In genomic region chr3:45105855-45106655, GRCh38 we compare ENCODE assay signal across 9 cellular contexts. TPM values are rescaled to one million over a fixed set of nuclear protein-coding genes. Genes with fewer than 3 reads are reported as not detected.
DNase-seq lines count a peak whose midpoint lies in the region; ATAC-seq and TF ChIP-seq lines count a peak whose summit lies in the region.
"Had no signal": no experiment of that assay in that cellular context is flagged by ENCODE, and none has a peak within 500 bp of the region (broad histone marks: within the 10 kb centered on the region; RNA-seq: fewer than 3 reads in every experiment).

No MANE protein-coding gene starts in this region.

- no peaks in the 10 kb centered on the region for H4K20me1 ChIP-seq in neural progenitor cell (ENCODE audit: low read depth)
- H4K20me1 ChIP-seq in H9 (ENCODE audit: control insufficient read depth, insufficient read depth, insufficient read length) = no peaks in the 10 kb centered on the region

- H2BK20ac ChIP-seq in H9 (ENCODE audit: low read depth, low read length, poor library complexity, severe bottlenecking) = no peak overlapping the region

- H3K79me2 ChIP-seq in neural progenitor cell (ENCODE audit: low read depth) (no peaks in the 10 kb centered on the region), H9 (ENCODE audit: insufficient read depth, low read length) (no peaks in the 10 kb centered on the region)

- TF ChIP-seq CTCF in CD14-positive monocyte (IDR thresholded peaks at IDR 0.05) (no peak), RWPE2 (IDR thresholded peaks at IDR 0.05; ENCODE audit: poor library complexity, severe bottlenecking) (no peak), neural progenitor cell (IDR thresholded peaks at IDR 0.05) (no peak), H9 (conservative IDR thresholded peaks at IDR 0.05) (no peak)

- no peak overlapping the region for H3K18ac ChIP-seq in H9 (ENCODE audit: insufficient read length, low read depth, low read length)

- peaks cover 8% of the 10 kb centered on the region for H3K4me1 ChIP-seq in RWPE2 (ENCODE audit: insufficient read depth, poor library complexity, severe bottlenecking)
- H3K4me1 ChIP-seq in neural progenitor cell = no peaks in the 10 kb centered on the region
- no peaks in the 10 kb centered on the region for H3K4me1 ChIP-seq in H9 (ENCODE audit: insufficient read depth, low read length)
- H3K4me1 ChIP-seq: suprapubic skin had no signal

- H3F3A ChIP-seq in neural progenitor cell (ENCODE audit: low read depth) = no peaks in the 10 kb centered on the region

- no peak overlapping the region for H3K4ac ChIP-seq in H9 (ENCODE audit: low read depth, low read length)

- no CpG with 5 or more reads among the region's 5 CpGs for WGBS in H9 (ENCODE audit: extremely low coverage, insufficient read length, low lambda C conversion rate)

- H2AFZ ChIP-seq in neural progenitor cell (replicated peaks) = no peak overlapping the region
- no peak overlapping the region for H2AFZ ChIP-seq in H9 (ENCODE audit: low read length)

- intact Hi-C loops in CD14-positive monocyte (cut with micrococcal nuclease) = no loop called here
- intact Hi-C loops in cardiac septum (cut with DNase I) = no loop called here

- H3K4me3 ChIP-seq in RWPE2 (ENCODE audit: severe bottlenecking) (no peak overlapping the region), neural progenitor cell (no peak overlapping the region)
- H3K4me3 ChIP-seq: suprapubic skin had no signal

- H2BK15ac ChIP-seq in H9 (ENCODE audit: low read depth, low read length) = no peak overlapping the region

- H3K27me3 Mint-ChIP-seq in CD14-positive monocyte (ENCODE audit: low read depth in 3 of 3) = peaks cover 0 to 2% (median 2%) of the 10 kb centered on the region in 3 donors
- H3K27me3 Mint-ChIP-seq in neural progenitor cell (ENCODE audit: insufficient read depth, low read depth) = peaks cover 5% of the 10 kb centered on the region
- H3K27me3 Mint-ChIP-seq in H9 (ENCODE audit: low read depth) = no peaks in the 10 kb centered on the region

- no peak overlapping the region for H4K5ac ChIP-seq in H9 (ENCODE audit: insufficient read length, low read depth, low read length)

- H2AK5ac ChIP-seq in H9 (ENCODE audit: insufficient read length, low read length) = no peak overlapping the region

- H3K9me3 ChIP-seq in RWPE2 (ENCODE audit: severe bottlenecking) = no peaks in the 10 kb centered on the region
- H3K9me3 ChIP-seq in neural progenitor cell (ENCODE audit: low read depth) = no peaks in the 10 kb centered on the region
- H3K9me3 ChIP-seq in H9 (ENCODE audit: control insufficient read depth, low read depth, low read length) = no peaks in the 10 kb centered on the region
- H3K9me3 ChIP-seq: suprapubic skin had no signal

- H3K27ac Mint-ChIP-seq in CD14-positive monocyte (peak overlapping the region in 5 of 7 donors; percentile 1 to 74 (median 41)), neural progenitor cell (peak overlapping the region; percentile 82), H9 (peak overlapping the region in 1 of 3 experiments; percentile 1; a peak in 2 of 7 replicates)

- peak; percentile 83 for ATAC-seq in RWPE2 (ENCODE audit: low read depth)

- no peak overlapping the region for H4K8ac ChIP-seq in H9 (replicated peaks; ENCODE audit: insufficient read length, low read depth, low read length)

- H2BK5ac ChIP-seq in H9 (ENCODE audit: insufficient read length, low read length) = no peak overlapping the region

- no peak for DNase-seq in CD14-positive monocyte (ENCODE audit: low spot score)
- DNase-seq in RWPE2 (ENCODE audit: low spot score) = no peak
- DNase-seq in activated gamma-delta T cell treated with anti-CD3 and anti-CD28 coated beads, Interleukin-2, amount 50 U/mL, for 16 hours (ENCODE audit: low read depth) = peak; percentile 41
- no peak for DNase-seq in neural progenitor cell (ENCODE audit: low spot score)
- DNase-seq in NCI-H1092 (lab: John Stamatoyannopoulos, UW) = no peak
- no peak for DNase-seq in H9
- no peak for DNase-seq in cardiac septum (ENCODE audit: low spot score)
- no peak for DNase-seq in NCI-H526 treated with DMSO at 0.1 percent for 48 hours (lab: John Stamatoyannopoulos, UW)

- H3K9ac ChIP-seq in neural progenitor cell (no peak overlapping the region), H9 (ENCODE audit: extremely low read depth, insufficient read length, low read length) (no peak overlapping the region)

- H3K36me3 ChIP-seq in RWPE2 (ENCODE audit: low read depth) = peaks cover 95% of the 10 kb centered on the region
- no peaks in the 10 kb centered on the region for H3K36me3 ChIP-seq in neural progenitor cell

- H3K27me3 ChIP-seq in RWPE2 (ENCODE audit: insufficient read depth, poor library complexity, severe bottlenecking) = no peaks in the 10 kb centered on the region
- H3K27me3 ChIP-seq in neural progenitor cell = no peaks in the 10 kb centered on the region
- H3K27me3 ChIP-seq in H9 (ENCODE audit: insufficient read depth, low read length) = no peaks in the 10 kb centered on the region
- H3K27me3 ChIP-seq: suprapubic skin had no signal

- no peak overlapping the region for H3K56ac ChIP-seq in H9 (ENCODE audit: insufficient read length, low read depth, low read length)

- no peak overlapping the region for H3T11ph ChIP-seq in H9 (ENCODE audit: low read length)

- peaks cover 0 to 7% (median 2%) of the 10 kb centered on the region in 7 donors for H3K9me3 Mint-ChIP-seq in CD14-positive monocyte
- H3K9me3 Mint-ChIP-seq in neural progenitor cell = peaks cover 2% of the 10 kb centered on the region
- no peaks in the 10 kb centered on the region for H3K9me3 Mint-ChIP-seq in H9

- no peak overlapping the region for H2BK120ac ChIP-seq in H9 (ENCODE audit: low read depth, low read length, poor library complexity, severe bottlenecking)

- H3K27ac ChIP-seq in RWPE2 (ENCODE audit: poor library complexity, severe bottlenecking) (peak overlapping the region; percentile 71), neural progenitor cell (no peak overlapping the region), H9 (ENCODE audit: insufficient read length, low read depth, low read length) (no peak overlapping the region)
- H3K27ac ChIP-seq: suprapubic skin had no signal

- no peak overlapping the region for H3K4me3 Mint-ChIP-seq in CD14-positive monocyte
- H3K4me3 Mint-ChIP-seq in neural progenitor cell = no peak overlapping the region
- H3K4me3 Mint-ChIP-seq in H9 = no peak overlapping the region

- no peaks in the 10 kb centered on the region for H3K79me1 ChIP-seq in H9 (ENCODE audit: insufficient read depth, low read depth, low read length, poor library complexity, severe bottlenecking)

- H2BK12ac ChIP-seq in H9 (ENCODE audit: insufficient read length, low read depth, low read length) = no peak overlapping the region

- H3K14ac ChIP-seq in H9 (ENCODE audit: insufficient read depth, low read length) = no peak overlapping the region

- H3K36me3 Mint-ChIP-seq in CD14-positive monocyte = peaks cover 0 to 2% of the 10 kb centered on the region in 2 donors
- peaks cover 1% of the 10 kb centered on the region for H3K36me3 Mint-ChIP-seq in neural progenitor cell
- peaks cover 7 to 30% (median 28%) of the 10 kb centered on the region in 3 experiments; a peak in 6 of 7 replicates for H3K36me3 Mint-ChIP-seq in H9 (ENCODE audit: insufficient read depth in 1 of 3, low read depth in 3 of 3)

- H3K23ac ChIP-seq in H9 (ENCODE audit: insufficient read length, low read depth, low read length) = no peak overlapping the region

- H4K91ac ChIP-seq in H9 (ENCODE audit: insufficient read length, low read depth, low read length) = no peak overlapping the region

- peaks cover 46% of the 10 kb centered on the region for H3K4me1 Mint-ChIP-seq in CD14-positive monocyte
- peaks cover 17% of the 10 kb centered on the region for H3K4me1 Mint-ChIP-seq in neural progenitor cell
- no peaks in the 10 kb centered on the region for H3K4me1 Mint-ChIP-seq in H9

- H3K23me2 ChIP-seq in H9 (ENCODE audit: insufficient read length, low read depth, low read length, poor library complexity, severe bottlenecking) = no peaks in the 10 kb centered on the region

- no peak overlapping the region for H3K4me2 ChIP-seq in neural progenitor cell
- no peak overlapping the region for H3K4me2 ChIP-seq in H9 (ENCODE audit: insufficient read depth, insufficient read length, low read length)

RNA-seq across cellular contexts. Expression of gene CDCP1, which starts 40.1 kb away (rescaled TPM):
- 1 to 10 TPM in 1 of 2 donors, under 1 TPM in 1; 0.42 to 1.3 TPM for polyA plus RNA-seq in CD14-positive monocyte
- 0.12 and 0.24 TPM in 2 replicates for total RNA-seq in neural progenitor cell (ENCODE audit: low replicate concordance)
- 12.9 and 14.1 TPM in 2 replicates for total RNA-seq in H9 (2021)
- 0.57 TPM for total RNA-seq in cardiac septum
